1 cellular context compared by ENCODE assay signal in the genomic region with DNA sequence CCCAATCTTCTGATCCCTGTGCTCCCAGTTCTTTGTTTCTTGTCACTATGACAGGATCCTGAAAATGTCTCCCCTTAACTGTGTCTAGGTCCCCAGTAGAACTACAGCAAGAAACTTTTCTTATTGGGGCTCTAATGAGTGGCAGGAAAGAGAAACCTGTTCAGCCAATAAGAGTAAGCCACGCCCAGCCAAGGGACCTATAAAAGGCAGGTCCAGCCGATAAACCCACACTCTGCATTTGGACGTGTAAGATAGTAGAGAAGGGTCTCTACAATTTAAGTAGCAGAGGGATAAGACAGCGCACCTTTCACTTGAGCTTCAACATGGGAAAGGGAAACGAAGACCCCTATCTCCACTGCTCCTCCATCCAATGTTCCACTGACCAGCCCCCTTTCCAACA.
A peak's percentile ranks its signal among the peaks of the same experiment; 100 is the strongest.
TF ChIP-seq lines count a peak whose summit lies in the region.

No MANE protein-coding gene starts in this region.

TF ChIP-seq in K562, 482 proteins besides CTCF, POLR2A, EP300 and RAD21 (continued from another document):
- TF ChIP-seq, protein P1, sequence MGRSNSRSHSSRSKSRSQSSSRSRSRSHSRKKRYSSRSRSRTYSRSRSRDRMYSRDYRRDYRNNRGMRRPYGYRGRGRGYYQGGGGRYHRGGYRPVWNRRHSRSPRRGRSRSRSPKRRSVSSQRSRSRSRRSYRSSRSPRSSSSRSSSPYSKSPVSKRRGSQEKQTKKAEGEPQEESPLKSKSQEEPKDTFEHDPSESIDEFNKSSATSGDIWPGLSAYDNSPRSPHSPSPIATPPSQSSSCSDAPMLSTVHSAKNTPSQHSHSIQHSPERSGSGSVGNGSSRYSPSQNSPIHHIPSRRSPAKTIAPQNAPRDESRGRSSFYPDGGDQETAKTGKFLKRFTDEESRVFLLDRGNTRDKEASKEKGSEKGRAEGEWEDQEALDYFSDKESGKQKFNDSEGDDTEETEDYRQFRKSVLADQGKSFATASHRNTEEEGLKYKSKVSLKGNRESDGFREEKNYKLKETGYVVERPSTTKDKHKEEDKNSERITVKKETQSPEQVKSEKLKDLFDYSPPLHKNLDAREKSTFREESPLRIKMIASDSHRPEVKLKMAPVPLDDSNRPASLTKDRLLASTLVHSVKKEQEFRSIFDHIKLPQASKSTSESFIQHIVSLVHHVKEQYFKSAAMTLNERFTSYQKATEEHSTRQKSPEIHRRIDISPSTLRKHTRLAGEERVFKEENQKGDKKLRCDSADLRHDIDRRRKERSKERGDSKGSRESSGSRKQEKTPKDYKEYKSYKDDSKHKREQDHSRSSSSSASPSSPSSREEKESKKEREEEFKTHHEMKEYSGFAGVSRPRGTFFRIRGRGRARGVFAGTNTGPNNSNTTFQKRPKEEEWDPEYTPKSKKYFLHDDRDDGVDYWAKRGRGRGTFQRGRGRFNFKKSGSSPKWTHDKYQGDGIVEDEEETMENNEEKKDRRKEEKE (IDR thresholded peaks at IDR 0.05; ENCODE audit: borderline replicate concordance in 1 of 2, control insufficient read depth in 1 of 2, low read depth in 2 of 2, low read length in 1 of 2), result no peak
- TF ChIP-seq HLTF (IDR thresholded peaks at IDR 0.05) (no peak), CBX2 (IDR thresholded peaks at IDR 0.05; ENCODE audit: insufficient read depth, low read length, poor library complexity, severe bottlenecking) (no peak), POLR2H (tag; IDR thresholded peaks at IDR 0.05; ENCODE audit: low read depth) (0 out of 2 replicates have a peak, but pooled peaks have one; percentile 53), KAT7 (CRISPR knock-in tag; IDR thresholded peaks at IDR 0.05; ENCODE audit: borderline replicate concordance) (no peak), MAZ (CRISPR knock-in tag; conservative IDR thresholded peaks at IDR 0.05 in 1 of 2, IDR thresholded peaks at IDR 0.05 in 1 of 2) (0 out of 4 replicates have a peak, but pooled peaks of 1 of the 2 experiments have one; percentile 45), XRCC5 (IDR thresholded peaks at IDR 0.05; ENCODE audit: low read depth, low read length) (no peak), SIRT6 (IDR thresholded peaks at IDR 0.05; ENCODE audit: low read depth, low read length) (no peak), ZFPM2 (CRISPR knock-in tag; IDR thresholded peaks at IDR 0.05) (no peak), SP1 (CRISPR knock-in tag; IDR thresholded peaks at IDR 0.05) (no peak), HDAC2 (IDR thresholded peaks at IDR 0.05) (no peak)
- TF ChIP-seq, protein P2, sequence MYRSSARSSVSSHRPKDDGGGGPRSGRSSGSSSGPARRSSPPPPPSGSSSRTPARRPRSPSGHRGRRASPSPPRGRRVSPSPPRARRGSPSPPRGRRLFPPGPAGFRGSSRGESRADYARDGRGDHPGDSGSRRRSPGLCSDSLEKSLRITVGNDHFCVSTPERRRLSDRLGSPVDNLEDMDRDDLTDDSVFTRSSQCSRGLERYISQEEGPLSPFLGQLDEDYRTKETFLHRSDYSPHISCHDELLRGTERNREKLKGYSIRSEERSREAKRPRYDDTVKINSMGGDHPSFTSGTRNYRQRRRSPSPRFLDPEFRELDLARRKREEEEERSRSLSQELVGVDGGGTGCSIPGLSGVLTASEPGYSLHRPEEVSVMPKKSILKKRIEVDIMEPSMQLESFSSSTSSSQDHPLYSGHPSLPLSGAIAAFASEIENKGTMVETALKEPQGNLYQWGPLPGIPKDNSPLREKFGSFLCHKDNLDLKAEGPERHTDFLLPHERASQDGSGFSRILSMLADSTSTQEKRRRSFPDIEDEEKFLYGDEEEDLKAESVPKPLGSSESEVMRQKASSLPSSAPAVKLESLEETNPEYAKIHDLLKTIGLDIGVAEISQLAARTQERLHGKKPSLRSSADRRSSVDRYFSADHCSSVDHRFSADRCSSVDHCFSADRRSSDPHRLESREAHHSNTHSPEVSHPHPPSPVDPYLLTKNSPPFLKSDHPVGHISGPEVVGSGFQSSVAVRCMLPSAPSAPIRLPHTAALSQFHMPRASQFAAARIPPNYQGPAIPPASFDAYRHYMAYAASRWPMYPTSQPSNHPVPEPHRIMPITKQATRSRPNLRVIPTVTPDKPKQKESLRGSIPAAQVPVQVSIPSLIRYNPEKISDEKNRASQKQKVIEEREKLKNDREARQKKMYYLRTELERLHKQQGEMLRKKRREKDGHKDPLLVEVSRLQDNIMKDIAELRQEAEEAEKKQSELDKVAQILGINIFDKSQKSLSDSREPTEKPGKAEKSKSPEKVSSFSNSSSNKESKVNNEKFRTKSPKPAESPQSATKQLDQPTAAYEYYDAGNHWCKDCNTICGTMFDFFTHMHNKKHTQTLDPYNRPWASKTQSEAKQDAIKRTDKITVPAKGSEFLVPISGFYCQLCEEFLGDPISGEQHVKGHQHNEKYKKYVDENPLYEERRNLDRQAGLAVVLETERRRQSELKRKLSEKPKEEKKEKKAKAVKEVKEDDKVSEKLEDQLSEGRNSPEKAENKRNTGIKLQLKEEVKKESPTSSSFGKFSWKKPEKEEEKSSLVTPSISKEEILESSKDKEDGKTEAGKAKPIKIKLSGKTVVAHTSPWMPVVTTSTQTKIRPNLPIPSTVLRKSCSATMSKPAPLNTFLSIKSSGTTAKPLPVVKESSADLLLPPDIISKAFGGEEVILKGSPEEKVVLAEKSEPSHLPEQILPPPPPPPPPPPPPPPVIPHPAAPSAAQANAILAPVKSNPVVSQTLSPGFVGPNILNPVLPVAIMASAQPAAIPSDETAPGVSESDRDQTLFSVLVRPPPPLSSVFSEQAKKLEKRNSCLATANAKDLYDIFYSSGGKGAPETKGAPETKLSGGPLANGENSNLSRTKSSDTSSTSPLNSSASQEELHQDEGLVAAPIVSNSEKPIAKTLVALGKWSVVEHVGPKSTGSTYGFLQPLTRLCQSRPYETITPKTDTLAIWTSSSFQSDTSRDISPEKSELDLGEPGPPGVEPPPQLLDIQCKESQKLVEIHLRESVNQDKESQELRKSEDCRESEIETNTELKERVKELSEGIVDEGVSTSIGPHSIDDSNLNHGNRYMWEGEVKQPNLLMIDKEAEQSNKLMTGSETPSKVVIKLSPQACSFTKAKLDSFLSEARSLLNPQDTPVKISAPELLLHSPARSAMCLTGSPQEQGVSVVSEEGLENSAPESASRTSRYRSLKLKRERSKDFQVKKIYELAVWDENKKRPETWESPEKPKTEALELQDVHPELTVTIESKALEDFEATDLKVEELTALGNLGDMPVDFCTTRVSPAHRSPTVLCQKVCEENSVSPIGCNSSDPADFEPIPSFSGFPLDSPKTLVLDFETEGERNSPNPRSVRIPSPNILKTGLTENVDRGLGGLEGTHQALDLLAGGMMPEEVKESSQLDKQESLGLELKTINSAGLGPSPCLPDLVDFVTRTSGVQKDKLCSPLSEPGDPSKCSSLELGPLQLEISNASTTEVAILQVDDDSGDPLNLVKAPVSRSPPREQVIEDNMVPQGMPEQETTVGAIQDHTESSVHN (IDR thresholded peaks at IDR 0.05; ENCODE audit: borderline replicate concordance in 1 of 2, low read depth in 1 of 2), result no peak
- TF ChIP-seq, protein P3, sequence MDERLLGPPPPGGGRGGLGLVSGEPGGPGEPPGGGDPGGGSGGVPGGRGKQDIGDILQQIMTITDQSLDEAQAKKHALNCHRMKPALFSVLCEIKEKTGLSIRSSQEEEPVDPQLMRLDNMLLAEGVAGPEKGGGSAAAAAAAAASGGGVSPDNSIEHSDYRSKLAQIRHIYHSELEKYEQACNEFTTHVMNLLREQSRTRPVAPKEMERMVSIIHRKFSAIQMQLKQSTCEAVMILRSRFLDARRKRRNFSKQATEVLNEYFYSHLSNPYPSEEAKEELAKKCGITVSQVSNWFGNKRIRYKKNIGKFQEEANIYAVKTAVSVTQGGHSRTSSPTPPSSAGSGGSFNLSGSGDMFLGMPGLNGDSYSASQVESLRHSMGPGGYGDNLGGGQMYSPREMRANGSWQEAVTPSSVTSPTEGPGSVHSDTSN (CRISPR knock-in tag; IDR thresholded peaks at IDR 0.05; ENCODE audit: low read depth), result no peak
- TF ChIP-seq, protein P3 (tag; conservative IDR thresholded peaks at IDR 0.05; ENCODE audit: low read depth), result peak; percentile 42; the same call in 1 of the 2 replicates
TF ChIP-seq in K562: peak in this region for 6.
